1 cellular context compared by ENCODE assay signal in the genomic region with DNA sequence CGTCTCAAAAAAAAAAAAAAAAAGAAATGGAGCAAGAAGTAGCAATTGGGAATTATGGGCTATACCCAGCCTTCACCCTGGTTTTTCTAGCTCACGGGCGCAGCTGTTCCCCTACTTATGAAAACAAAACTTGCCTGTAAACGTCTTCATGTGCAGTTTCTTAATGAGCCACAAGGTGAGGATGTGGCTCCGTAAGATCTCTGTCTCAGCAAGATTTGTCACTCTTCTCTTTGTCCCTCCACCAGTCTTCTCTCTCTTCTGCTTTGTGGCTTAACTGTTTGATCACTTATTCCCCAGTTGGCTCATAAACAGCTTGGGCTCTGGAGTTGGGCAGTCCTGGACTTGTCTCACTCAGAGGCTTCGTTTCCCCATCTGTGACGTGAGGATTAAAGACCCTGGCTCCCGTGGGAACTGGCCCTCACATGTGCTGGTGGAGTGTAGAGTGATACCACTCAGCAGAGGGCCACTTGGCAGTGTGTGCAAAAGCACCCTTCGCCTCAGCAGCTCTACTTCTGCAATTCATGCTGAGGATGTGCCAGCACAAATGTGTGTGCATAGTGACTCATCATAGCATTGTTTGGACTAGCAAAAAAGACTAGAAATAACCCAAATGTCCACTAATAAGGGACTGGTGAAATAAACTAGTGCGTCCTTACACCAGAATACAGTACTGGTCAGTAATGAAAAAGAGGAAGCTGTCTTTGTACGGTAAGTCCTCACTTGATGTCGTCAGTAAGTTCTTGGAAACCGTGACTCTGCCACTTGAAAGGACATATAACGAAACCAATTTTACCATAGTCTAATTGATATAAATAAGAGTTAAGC.
A peak's percentile ranks its signal among the peaks of the same experiment; 100 is the strongest.
TF ChIP-seq lines count a peak whose summit lies in the region.

No MANE protein-coding gene starts in this region.

TF ChIP-seq in K562, 482 proteins besides CTCF, POLR2A, EP300 and RAD21 (continued from another document and continues in another):
- TF ChIP-seq, protein P1, sequence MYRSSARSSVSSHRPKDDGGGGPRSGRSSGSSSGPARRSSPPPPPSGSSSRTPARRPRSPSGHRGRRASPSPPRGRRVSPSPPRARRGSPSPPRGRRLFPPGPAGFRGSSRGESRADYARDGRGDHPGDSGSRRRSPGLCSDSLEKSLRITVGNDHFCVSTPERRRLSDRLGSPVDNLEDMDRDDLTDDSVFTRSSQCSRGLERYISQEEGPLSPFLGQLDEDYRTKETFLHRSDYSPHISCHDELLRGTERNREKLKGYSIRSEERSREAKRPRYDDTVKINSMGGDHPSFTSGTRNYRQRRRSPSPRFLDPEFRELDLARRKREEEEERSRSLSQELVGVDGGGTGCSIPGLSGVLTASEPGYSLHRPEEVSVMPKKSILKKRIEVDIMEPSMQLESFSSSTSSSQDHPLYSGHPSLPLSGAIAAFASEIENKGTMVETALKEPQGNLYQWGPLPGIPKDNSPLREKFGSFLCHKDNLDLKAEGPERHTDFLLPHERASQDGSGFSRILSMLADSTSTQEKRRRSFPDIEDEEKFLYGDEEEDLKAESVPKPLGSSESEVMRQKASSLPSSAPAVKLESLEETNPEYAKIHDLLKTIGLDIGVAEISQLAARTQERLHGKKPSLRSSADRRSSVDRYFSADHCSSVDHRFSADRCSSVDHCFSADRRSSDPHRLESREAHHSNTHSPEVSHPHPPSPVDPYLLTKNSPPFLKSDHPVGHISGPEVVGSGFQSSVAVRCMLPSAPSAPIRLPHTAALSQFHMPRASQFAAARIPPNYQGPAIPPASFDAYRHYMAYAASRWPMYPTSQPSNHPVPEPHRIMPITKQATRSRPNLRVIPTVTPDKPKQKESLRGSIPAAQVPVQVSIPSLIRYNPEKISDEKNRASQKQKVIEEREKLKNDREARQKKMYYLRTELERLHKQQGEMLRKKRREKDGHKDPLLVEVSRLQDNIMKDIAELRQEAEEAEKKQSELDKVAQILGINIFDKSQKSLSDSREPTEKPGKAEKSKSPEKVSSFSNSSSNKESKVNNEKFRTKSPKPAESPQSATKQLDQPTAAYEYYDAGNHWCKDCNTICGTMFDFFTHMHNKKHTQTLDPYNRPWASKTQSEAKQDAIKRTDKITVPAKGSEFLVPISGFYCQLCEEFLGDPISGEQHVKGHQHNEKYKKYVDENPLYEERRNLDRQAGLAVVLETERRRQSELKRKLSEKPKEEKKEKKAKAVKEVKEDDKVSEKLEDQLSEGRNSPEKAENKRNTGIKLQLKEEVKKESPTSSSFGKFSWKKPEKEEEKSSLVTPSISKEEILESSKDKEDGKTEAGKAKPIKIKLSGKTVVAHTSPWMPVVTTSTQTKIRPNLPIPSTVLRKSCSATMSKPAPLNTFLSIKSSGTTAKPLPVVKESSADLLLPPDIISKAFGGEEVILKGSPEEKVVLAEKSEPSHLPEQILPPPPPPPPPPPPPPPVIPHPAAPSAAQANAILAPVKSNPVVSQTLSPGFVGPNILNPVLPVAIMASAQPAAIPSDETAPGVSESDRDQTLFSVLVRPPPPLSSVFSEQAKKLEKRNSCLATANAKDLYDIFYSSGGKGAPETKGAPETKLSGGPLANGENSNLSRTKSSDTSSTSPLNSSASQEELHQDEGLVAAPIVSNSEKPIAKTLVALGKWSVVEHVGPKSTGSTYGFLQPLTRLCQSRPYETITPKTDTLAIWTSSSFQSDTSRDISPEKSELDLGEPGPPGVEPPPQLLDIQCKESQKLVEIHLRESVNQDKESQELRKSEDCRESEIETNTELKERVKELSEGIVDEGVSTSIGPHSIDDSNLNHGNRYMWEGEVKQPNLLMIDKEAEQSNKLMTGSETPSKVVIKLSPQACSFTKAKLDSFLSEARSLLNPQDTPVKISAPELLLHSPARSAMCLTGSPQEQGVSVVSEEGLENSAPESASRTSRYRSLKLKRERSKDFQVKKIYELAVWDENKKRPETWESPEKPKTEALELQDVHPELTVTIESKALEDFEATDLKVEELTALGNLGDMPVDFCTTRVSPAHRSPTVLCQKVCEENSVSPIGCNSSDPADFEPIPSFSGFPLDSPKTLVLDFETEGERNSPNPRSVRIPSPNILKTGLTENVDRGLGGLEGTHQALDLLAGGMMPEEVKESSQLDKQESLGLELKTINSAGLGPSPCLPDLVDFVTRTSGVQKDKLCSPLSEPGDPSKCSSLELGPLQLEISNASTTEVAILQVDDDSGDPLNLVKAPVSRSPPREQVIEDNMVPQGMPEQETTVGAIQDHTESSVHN (IDR thresholded peaks at IDR 0.05; ENCODE audit: borderline replicate concordance in 1 of 2, low read depth in 1 of 2) = peak in 1 of 2 experiments; percentile 25; a peak in 1 of 4 replicates
- TF ChIP-seq ZNF224 (CRISPR knock-in tag; IDR thresholded peaks at IDR 0.05) = no peak
- TF ChIP-seq ZNF431 (CRISPR knock-in tag; IDR thresholded peaks at IDR 0.05) = 0 out of 2 replicates have a peak, but pooled peaks have one; percentile 41
- TF ChIP-seq, protein P2, sequence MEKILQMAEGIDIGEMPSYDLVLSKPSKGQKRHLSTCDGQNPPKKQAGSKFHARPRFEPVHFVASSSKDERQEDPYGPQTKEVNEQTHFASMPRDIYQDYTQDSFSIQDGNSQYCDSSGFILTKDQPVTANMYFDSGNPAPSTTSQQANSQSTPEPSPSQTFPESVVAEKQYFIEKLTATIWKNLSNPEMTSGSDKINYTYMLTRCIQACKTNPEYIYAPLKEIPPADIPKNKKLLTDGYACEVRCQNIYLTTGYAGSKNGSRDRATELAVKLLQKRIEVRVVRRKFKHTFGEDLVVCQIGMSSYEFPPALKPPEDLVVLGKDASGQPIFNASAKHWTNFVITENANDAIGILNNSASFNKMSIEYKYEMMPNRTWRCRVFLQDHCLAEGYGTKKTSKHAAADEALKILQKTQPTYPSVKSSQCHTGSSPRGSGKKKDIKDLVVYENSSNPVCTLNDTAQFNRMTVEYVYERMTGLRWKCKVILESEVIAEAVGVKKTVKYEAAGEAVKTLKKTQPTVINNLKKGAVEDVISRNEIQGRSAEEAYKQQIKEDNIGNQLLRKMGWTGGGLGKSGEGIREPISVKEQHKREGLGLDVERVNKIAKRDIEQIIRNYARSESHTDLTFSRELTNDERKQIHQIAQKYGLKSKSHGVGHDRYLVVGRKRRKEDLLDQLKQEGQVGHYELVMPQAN (IDR thresholded peaks at IDR 0.05; ENCODE audit: borderline replicate concordance) = peak; percentile 35; the same call in 1 of the 2 replicates
- TF ChIP-seq MAFF (IDR thresholded peaks at IDR 0.05; ENCODE audit: low read length) = peak; percentile 1; the same call in 1 of the 2 replicates
- TF ChIP-seq HDAC1 (IDR thresholded peaks at IDR 0.05) = peak in 1 of 2 experiments; percentile 21; a peak in 1 of 4 replicates
- TF ChIP-seq IFI16 (CRISPR knock-in tag; IDR thresholded peaks at IDR 0.05) = no peak
- no peak for TF ChIP-seq TCF7L2 (IDR thresholded peaks at IDR 0.05; ENCODE audit: low read depth, low read length)
- TF ChIP-seq DMBX1 (CRISPR knock-in tag; IDR thresholded peaks at IDR 0.05; ENCODE audit: borderline replicate concordance) = no peak
- TF ChIP-seq, protein P3, sequence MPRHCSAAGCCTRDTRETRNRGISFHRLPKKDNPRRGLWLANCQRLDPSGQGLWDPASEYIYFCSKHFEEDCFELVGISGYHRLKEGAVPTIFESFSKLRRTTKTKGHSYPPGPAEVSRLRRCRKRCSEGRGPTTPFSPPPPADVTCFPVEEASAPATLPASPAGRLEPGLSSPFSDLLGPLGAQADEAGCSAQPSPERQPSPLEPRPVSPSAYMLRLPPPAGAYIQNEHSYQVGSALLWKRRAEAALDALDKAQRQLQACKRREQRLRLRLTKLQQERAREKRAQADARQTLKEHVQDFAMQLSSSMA (CRISPR knock-in tag; IDR thresholded peaks at IDR 0.05) = no peak
- no peak for TF ChIP-seq SMARCA4 (IDR thresholded peaks at IDR 0.05)
- no peak for TF ChIP-seq PTRF (tag; IDR thresholded peaks at IDR 0.05)
- peak; percentile 60 for TF ChIP-seq DPF2 (IDR thresholded peaks at IDR 0.05)
- no peak for TF ChIP-seq ZNF785 (CRISPR knock-in tag; IDR thresholded peaks at IDR 0.05)
- TF ChIP-seq, protein P4, sequence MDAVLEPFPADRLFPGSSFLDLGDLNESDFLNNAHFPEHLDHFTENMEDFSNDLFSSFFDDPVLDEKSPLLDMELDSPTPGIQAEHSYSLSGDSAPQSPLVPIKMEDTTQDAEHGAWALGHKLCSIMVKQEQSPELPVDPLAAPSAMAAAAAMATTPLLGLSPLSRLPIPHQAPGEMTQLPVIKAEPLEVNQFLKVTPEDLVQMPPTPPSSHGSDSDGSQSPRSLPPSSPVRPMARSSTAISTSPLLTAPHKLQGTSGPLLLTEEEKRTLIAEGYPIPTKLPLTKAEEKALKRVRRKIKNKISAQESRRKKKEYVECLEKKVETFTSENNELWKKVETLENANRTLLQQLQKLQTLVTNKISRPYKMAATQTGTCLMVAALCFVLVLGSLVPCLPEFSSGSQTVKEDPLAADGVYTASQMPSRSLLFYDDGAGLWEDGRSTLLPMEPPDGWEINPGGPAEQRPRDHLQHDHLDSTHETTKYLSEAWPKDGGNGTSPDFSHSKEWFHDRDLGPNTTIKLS (IDR thresholded peaks at IDR 0.05; ENCODE audit: borderline replicate concordance, low read depth) = no peak
- no peak for TF ChIP-seq NR2F6 (CRISPR knock-in tag; IDR thresholded peaks at IDR 0.05)
- peak; percentile 67 for TF ChIP-seq ZNF316 (IDR thresholded peaks at IDR 0.05)
- no peak for TF ChIP-seq PTBP1 (IDR thresholded peaks at IDR 0.05; ENCODE audit: low read depth, low read length)
- TF ChIP-seq, protein P5, sequence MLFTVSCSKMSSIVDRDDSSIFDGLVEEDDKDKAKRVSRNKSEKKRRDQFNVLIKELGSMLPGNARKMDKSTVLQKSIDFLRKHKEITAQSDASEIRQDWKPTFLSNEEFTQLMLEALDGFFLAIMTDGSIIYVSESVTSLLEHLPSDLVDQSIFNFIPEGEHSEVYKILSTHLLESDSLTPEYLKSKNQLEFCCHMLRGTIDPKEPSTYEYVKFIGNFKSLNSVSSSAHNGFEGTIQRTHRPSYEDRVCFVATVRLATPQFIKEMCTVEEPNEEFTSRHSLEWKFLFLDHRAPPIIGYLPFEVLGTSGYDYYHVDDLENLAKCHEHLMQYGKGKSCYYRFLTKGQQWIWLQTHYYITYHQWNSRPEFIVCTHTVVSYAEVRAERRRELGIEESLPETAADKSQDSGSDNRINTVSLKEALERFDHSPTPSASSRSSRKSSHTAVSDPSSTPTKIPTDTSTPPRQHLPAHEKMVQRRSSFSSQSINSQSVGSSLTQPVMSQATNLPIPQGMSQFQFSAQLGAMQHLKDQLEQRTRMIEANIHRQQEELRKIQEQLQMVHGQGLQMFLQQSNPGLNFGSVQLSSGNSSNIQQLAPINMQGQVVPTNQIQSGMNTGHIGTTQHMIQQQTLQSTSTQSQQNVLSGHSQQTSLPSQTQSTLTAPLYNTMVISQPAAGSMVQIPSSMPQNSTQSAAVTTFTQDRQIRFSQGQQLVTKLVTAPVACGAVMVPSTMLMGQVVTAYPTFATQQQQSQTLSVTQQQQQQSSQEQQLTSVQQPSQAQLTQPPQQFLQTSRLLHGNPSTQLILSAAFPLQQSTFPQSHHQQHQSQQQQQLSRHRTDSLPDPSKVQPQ (CRISPR knock-in tag; IDR thresholded peaks at IDR 0.05; ENCODE audit: borderline replicate concordance) = no peak
- TF ChIP-seq, protein P6, sequence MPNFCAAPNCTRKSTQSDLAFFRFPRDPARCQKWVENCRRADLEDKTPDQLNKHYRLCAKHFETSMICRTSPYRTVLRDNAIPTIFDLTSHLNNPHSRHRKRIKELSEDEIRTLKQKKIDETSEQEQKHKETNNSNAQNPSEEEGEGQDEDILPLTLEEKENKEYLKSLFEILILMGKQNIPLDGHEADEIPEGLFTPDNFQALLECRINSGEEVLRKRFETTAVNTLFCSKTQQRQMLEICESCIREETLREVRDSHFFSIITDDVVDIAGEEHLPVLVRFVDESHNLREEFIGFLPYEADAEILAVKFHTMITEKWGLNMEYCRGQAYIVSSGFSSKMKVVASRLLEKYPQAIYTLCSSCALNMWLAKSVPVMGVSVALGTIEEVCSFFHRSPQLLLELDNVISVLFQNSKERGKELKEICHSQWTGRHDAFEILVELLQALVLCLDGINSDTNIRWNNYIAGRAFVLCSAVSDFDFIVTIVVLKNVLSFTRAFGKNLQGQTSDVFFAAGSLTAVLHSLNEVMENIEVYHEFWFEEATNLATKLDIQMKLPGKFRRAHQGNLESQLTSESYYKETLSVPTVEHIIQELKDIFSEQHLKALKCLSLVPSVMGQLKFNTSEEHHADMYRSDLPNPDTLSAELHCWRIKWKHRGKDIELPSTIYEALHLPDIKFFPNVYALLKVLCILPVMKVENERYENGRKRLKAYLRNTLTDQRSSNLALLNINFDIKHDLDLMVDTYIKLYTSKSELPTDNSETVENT (CRISPR knock-in tag; IDR thresholded peaks at IDR 0.05) = no peak
- TF ChIP-seq PML (IDR thresholded peaks at IDR 0.05; ENCODE audit: low read length) = no peak
- TF ChIP-seq ZNF561 (CRISPR knock-in tag; conservative IDR thresholded peaks at IDR 0.05) = no peak
- TF ChIP-seq, protein P7, sequence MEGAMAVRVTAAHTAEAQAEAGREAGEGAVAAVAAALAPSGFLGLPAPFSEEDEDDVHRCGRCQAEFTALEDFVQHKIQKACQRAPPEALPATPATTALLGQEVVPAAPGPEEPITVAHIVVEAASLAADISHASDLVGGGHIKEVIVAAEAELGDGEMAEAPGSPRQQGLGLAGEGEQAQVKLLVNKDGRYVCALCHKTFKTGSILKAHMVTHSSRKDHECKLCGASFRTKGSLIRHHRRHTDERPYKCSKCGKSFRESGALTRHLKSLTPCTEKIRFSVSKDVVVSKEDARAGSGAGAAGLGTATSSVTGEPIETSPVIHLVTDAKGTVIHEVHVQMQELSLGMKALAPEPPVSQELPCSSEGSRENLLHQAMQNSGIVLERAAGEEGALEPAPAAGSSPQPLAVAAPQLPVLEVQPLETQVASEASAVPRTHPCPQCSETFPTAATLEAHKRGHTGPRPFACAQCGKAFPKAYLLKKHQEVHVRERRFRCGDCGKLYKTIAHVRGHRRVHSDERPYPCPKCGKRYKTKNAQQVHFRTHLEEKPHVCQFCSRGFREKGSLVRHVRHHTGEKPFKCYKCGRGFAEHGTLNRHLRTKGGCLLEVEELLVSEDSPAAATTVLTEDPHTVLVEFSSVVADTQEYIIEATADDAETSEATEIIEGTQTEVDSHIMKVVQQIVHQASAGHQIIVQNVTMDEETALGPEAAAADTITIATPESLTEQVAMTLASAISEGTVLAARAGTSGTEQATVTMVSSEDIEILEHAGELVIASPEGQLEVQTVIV (CRISPR knock-in tag; IDR thresholded peaks at IDR 0.05; ENCODE audit: borderline replicate concordance) = no peak
- no peak for TF ChIP-seq MEF2D (tag; conservative IDR thresholded peaks at IDR 0.05; ENCODE audit: low read depth)
- TF ChIP-seq SAFB (IDR thresholded peaks at IDR 0.05; ENCODE audit: borderline replicate concordance, low read depth, low read length) = no peak
- TF ChIP-seq, protein P8, sequence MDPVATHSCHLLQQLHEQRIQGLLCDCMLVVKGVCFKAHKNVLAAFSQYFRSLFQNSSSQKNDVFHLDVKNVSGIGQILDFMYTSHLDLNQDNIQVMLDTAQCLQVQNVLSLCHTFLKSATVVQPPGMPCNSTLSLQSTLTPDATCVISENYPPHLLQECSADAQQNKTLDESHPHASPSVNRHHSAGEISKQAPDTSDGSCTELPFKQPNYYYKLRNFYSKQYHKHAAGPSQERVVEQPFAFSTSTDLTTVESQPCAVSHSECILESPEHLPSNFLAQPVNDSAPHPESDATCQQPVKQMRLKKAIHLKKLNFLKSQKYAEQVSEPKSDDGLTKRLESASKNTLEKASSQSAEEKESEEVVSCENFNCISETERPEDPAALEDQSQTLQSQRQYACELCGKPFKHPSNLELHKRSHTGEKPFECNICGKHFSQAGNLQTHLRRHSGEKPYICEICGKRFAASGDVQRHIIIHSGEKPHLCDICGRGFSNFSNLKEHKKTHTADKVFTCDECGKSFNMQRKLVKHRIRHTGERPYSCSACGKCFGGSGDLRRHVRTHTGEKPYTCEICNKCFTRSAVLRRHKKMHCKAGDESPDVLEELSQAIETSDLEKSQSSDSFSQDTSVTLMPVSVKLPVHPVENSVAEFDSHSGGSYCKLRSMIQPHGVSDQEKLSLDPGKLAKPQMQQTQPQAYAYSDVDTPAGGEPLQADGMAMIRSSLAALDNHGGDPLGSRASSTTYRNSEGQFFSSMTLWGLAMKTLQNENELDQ (CRISPR knock-in tag; IDR thresholded peaks at IDR 0.05; ENCODE audit: borderline replicate concordance) = no peak
- no peak for TF ChIP-seq POU5F1 (IDR thresholded peaks at IDR 0.05; ENCODE audit: borderline replicate concordance, low read depth, low read length, partially characterized antibody)
- TF ChIP-seq KAT7 (CRISPR knock-in tag; IDR thresholded peaks at IDR 0.05; ENCODE audit: borderline replicate concordance) = 0 out of 2 replicates have a peak, but pooled peaks have one; percentile 37
